In genomic region chr19:3340340-3340739, GRCh38 we compare ENCODE assay signal across 12 cellular contexts.
"Had no signal": no experiment of that assay in that cellular context is flagged by ENCODE, and none has a peak within 500 bp of the region (broad histone marks: within the 10 kb centered on the region; RNA-seq: fewer than 3 reads in every experiment).

No MANE protein-coding gene starts in this region.

- H3K36me3 ChIP-seq: heart left ventricle, neutrophil, uterus had no signal

- H3K27me3 ChIP-seq: dorsolateral prefrontal cortex, heart left ventricle, neutrophil, uterus had no signal

- H3K9me3 ChIP-seq: heart left ventricle, neutrophil, uterus had no signal

- H3K4me3 ChIP-seq: dorsolateral prefrontal cortex, heart left ventricle, uterus had no signal

- H3K79me2 ChIP-seq: parathyroid adenoma had no signal

- H3K27ac ChIP-seq: dorsolateral prefrontal cortex, epithelial cell of prostate, neutrophil, parathyroid adenoma, uterus had no signal

- H3K4me3 Mint-ChIP-seq: activated naive CD8-positive, alpha-beta T cell; stimulated activated effector memory CD8-positive, alpha-beta T cell treated with anti-CD3 and anti-CD28 coated beads, Interleukin-12 subunit alpha, Interleukin-12 subunit beta, amount 100 ng/mL, for 72 hours had no signal

- H3K27me3 Mint-ChIP-seq: activated naive CD8-positive, alpha-beta T cell had no signal

- DNase-seq: activated gamma-delta T cell; dorsolateral prefrontal cortex; kidney; naive B cell; stimulated activated CD4-positive, alpha-beta T cell treated with anti-CD3 and anti-CD28 coated beads, Interleukin-4, amount 100 ng/mL, for 24 hours; uterus had no signal

- H3K27ac Mint-ChIP-seq: activated naive CD8-positive, alpha-beta T cell; stimulated activated effector memory CD8-positive, alpha-beta T cell treated with anti-CD3 and anti-CD28 coated beads, Interleukin-12 subunit alpha, Interleukin-12 subunit beta, amount 100 ng/mL, for 72 hours had no signal

- H2AFZ ChIP-seq: parathyroid adenoma had no signal

- H3K36me3 Mint-ChIP-seq: activated naive CD8-positive, alpha-beta T cell; naive B cell; stimulated activated effector memory CD8-positive, alpha-beta T cell treated with anti-CD3 and anti-CD28 coated beads, Interleukin-12 subunit alpha, Interleukin-12 subunit beta, amount 100 ng/mL, for 72 hours had no signal

- H3K9me3 Mint-ChIP-seq: naive B cell; stimulated activated effector memory CD8-positive, alpha-beta T cell treated with anti-CD3 and anti-CD28 coated beads, Interleukin-12 subunit alpha, Interleukin-12 subunit beta, amount 100 ng/mL, for 72 hours had no signal

- H3K9ac ChIP-seq: parathyroid adenoma had no signal
